20 cellular contexts compared by ENCODE assay signal in genomic region chr9:38626006-38626405, GRCh38. TPM values are rescaled to one million over a fixed set of nuclear protein-coding genes. Genes with fewer than 3 reads are reported as not detected.
DNase-seq lines count a peak whose midpoint lies in the region; ATAC-seq, FAIRE-seq and TF ChIP-seq lines count a peak whose summit lies in the region.
"Had no signal": no experiment of that assay in that cellular context is flagged by ENCODE, and none has a peak within 500 bp of the region (broad histone marks: within the 10 kb centered on the region; RNA-seq: fewer than 3 reads in every experiment).

No MANE protein-coding gene starts in this region.

- H3K4me2 ChIP-seq in HepG2 (ENCODE audit: low read depth, low read length), result no peak overlapping the region
- H3K4me2 ChIP-seq: GM23338 had no signal

- intact Hi-C loops in HepG2 (cut with micrococcal nuclease; ENCODE audit: unreplicated experiment), result no loop called here
- intact Hi-C loops in right lobe of liver (cut with DNase I), result no loop called here

- POLR2A ChIA-PET in HepG2 (lab: Yijun Ruan, JAX), result no interaction called here

- DNase-seq in HepG2 (ENCODE audit: low spot score), result no peak
- no peak for DNase-seq in right lobe of liver
- peak; percentile 29 for DNase-seq in MV-4-11 (lab: John Stamatoyannopoulos, UW)
- DNase-seq in bronchial epithelial cell (ENCODE audit: low read depth), result peak; percentile 46
- DNase-seq in activated CD4-positive, CD25-positive, alpha-beta regulatory T cell (lab: John Stamatoyannopoulos, UW), result no peak
- DNase-seq in occipital lobe (lab: John Stamatoyannopoulos, UW), result no peak
- DNase-seq in iPS-NIHi11 (ENCODE audit: low spot score), result no peak
- DNase-seq: ACHN; BE2C; C1 segment of cervical spinal cord; Caco-2; CD4-positive, CD25-positive, alpha-beta regulatory T cell; GF-D8; HCEC 1CT; IMR-90 had no signal

- TF ChIP-seq EP300 in HepG2 (IDR thresholded peaks at IDR 0.05; ENCODE audit: low read depth in 2 of 2, low read length in 2 of 2), result no peak
- TF ChIP-seq EP300 in HepG2 (CRISPR knock-in tag; IDR thresholded peaks at IDR 0.05; ENCODE audit: borderline replicate concordance), result no peak

- no peak overlapping the region for H3K27ac ChIP-seq in HepG2 (ENCODE audit: extremely low read length, insufficient read depth, low read length)
- H3K27ac ChIP-seq in right lobe of liver, result no peak overlapping the region

- TF ChIP-seq POLR2A in HepG2 (IDR thresholded peaks at IDR 0.05; ENCODE audit: insufficient read depth in 1 of 2, low read depth in 2 of 2, low read length in 2 of 2) (no peak), right lobe of liver (IDR thresholded peaks at IDR 0.05) (no peak)

- no peak for ATAC-seq in HepG2
- no peak for ATAC-seq in right lobe of liver
- ATAC-seq: GM23338 had no signal

- no peak for TF ChIP-seq CTCF in HepG2 (CRISPR knock-in tag; IDR thresholded peaks at IDR 0.05)
- TF ChIP-seq CTCF in right lobe of liver (IDR thresholded peaks at IDR 0.05), result no peak
- no peak for TF ChIP-seq CTCF in bronchial epithelial cell (IDR thresholded peaks at IDR 0.05; ENCODE audit: insufficient read depth, low read length, severe bottlenecking)

- no peaks in the 10 kb centered on the region for H4K20me1 ChIP-seq in HepG2 (ENCODE audit: insufficient read depth, low read length)

- peaks cover 11% of the 10 kb centered on the region for H3K9me3 ChIP-seq in HepG2 (ENCODE audit: low read length)
- H3K9me3 ChIP-seq in right lobe of liver, result no peaks in the 10 kb centered on the region
- H3K9me3 ChIP-seq: BE2C had no signal

- no peaks in the 10 kb centered on the region for H3K79me2 ChIP-seq in HepG2 (ENCODE audit: insufficient read depth, low read length)

- H3K27me3 ChIP-seq in HepG2 (ENCODE audit: control insufficient read depth in 1 of 2, insufficient read depth in 2 of 2, low read length in 2 of 2) (no peaks in the 10 kb centered on the region; a peak in 1 of 5 replicates), right lobe of liver (peaks cover 0 to 4% of the 10 kb centered on the region in 2 donors), bronchial epithelial cell (ENCODE audit: control insufficient read depth, insufficient read depth, low read length) (no peaks in the 10 kb centered on the region)

- no peak overlapping the region for H2AFZ ChIP-seq in HepG2 (ENCODE audit: low read length)
- H2AFZ ChIP-seq: GM23338 had no signal

- no peak for TF ChIP-seq RAD21 in HepG2 (CRISPR knock-in tag; IDR thresholded peaks at IDR 0.05)

- BruUV-seq in HepG2 (replicated peaks; lab: Mats Ljungman, UMichigan), result no TSS peak

- WGBS in HepG2 (ENCODE audit: low lambda C conversion rate), result 79% methylated on average over 2 of the region's 2 CpGs
- 66% methylated on average over 2 of the region's 2 CpGs for WGBS in right lobe of liver (ENCODE audit: insufficient coverage, low coverage, low lambda C conversion rate, missing lambda C conversion rate)

- H3K36me3 ChIP-seq in HepG2 (replicated peaks in 1 of 2; ENCODE audit: control insufficient read depth in 1 of 2, insufficient read depth in 2 of 2, low read length in 2 of 2) (no peaks in the 10 kb centered on the region), right lobe of liver (no peaks in the 10 kb centered on the region), bronchial epithelial cell (ENCODE audit: control insufficient read depth, insufficient read depth, low read length) (no peaks in the 10 kb centered on the region)
- H3K36me3 ChIP-seq: BE2C had no signal

- H3K4me1 ChIP-seq in HepG2 (ENCODE audit: insufficient read depth, low read length) (no peaks in the 10 kb centered on the region), right lobe of liver (peaks cover 0 to 11% (median 4%) of the 10 kb centered on the region in 4 donors)
- H3K4me1 ChIP-seq: Caco-2 had no signal

- H3K4me3 ChIP-seq in HepG2 (replicated peaks in 1 of 3; ENCODE audit: insufficient read depth in 1 of 3, low read depth in 2 of 3, low read length in 3 of 3) (no peak overlapping the region), right lobe of liver (no peak overlapping the region), bronchial epithelial cell (ENCODE audit: low read depth, low read length) (no peak overlapping the region)
- H3K4me3 ChIP-seq: GM23338 had no signal

- H3K9ac ChIP-seq in HepG2 (ENCODE audit: insufficient read depth, low read depth, low read length), result no peak overlapping the region

- CTCF ChIA-PET in HepG2 (lab: Yijun Ruan, JAX; ENCODE audit: low intra/inter-chr PET ratio, low total read pairs), result no interaction called here

- in situ Hi-C loops in HepG2 (cut with HindIII; ENCODE audit: extremely low pct_ligation_motif_present, low pct_unique_long_range_greater_than_20kb), result no loop called here

- FAIRE-seq in HepG2 (lab: Jason Lieb, UNC) (no peak), bronchial epithelial cell (lab: Jason Lieb, UNC) (no peak)
- FAIRE-seq: A204.1, D721Med, H54 had no signal

TF ChIP-seq in HepG2, 621 proteins besides CTCF, POLR2A, EP300 and RAD21:
- TF ChIP-seq ELF4 (CRISPR knock-in tag; IDR thresholded peaks at IDR 0.05; ENCODE audit: borderline replicate concordance) (no peak), ZNF160 (CRISPR knock-in tag; IDR thresholded peaks at IDR 0.05) (0 out of 2 replicates have a peak, but pooled peaks have one; percentile 59), ZNF333 (CRISPR knock-in tag; IDR thresholded peaks at IDR 0.05; ENCODE audit: borderline replicate concordance) (no peak), MAFG (CRISPR knock-in tag; IDR thresholded peaks at IDR 0.05) (no peak), EEA1 (CRISPR knock-in tag; IDR thresholded peaks at IDR 0.05; ENCODE audit: borderline replicate concordance) (no peak), ZBTB26 (CRISPR knock-in tag; IDR thresholded peaks at IDR 0.05; ENCODE audit: borderline replicate concordance) (no peak), JDP2 (CRISPR knock-in tag; IDR thresholded peaks at IDR 0.05; ENCODE audit: borderline replicate concordance) (no peak), ZNF138 (CRISPR knock-in tag; IDR thresholded peaks at IDR 0.05; ENCODE audit: low read depth) (no peak)
TF ChIP-seq in HepG2: peak in this region for 1.

RNA-seq across cellular contexts. Expression of gene ANKRD18A, which starts 5.6 kb away (rescaled TPM):
- total RNA-seq in HepG2 (2016; rRNA removed; fragmentation: Illumina TruSeq; extraction: Trizol), result 4.3 and 5.9 TPM in 2 replicates
- total RNA-seq in HepG2 (2016; cell fraction: cytosol; rRNA removed; fragmentation: Illumina TruSeq; extraction: Trizol; ENCODE audit: low read depth), result 2.6 and 3.4 TPM in 2 replicates
- 4.7 and 4.8 TPM in 2 replicates for total RNA-seq in HepG2 (2016; cell fraction: insoluble cytoplasmic fraction; rRNA removed; fragmentation: Illumina TruSeq; extraction: Trizol)
- 3.3 and 4.8 TPM in 2 replicates for total RNA-seq in HepG2 (2016; cell fraction: membrane; rRNA removed; fragmentation: Illumina TruSeq; extraction: Trizol)
- total RNA-seq in HepG2 (2016; cell fraction: nucleus; rRNA removed; fragmentation: Illumina TruSeq; extraction: Trizol), result 18.3 and 18.4 TPM in 2 replicates
- polyA plus RNA-seq in HepG2 (2011; rRNA removed), result 7.6 and 7.7 TPM in 2 replicates
- 0.44 and 0.48 TPM in 2 replicates for polyA plus RNA-seq in HepG2 (2011; cell fraction: cytosol; rRNA removed)
- polyA plus RNA-seq in HepG2 (2011; cell fraction: nucleus; rRNA removed), result 11.2 and 13.8 TPM in 2 replicates
- polyA plus RNA-seq in HepG2 (2012), result 1.5 and 3.2 TPM in 2 replicates
- 0.05 and 0.08 TPM in 2 replicates for polyA plus RNA-seq in HepG2 (2016; cell fraction: cytosol; fragmentation: Illumina TruSeq; extraction: Trizol; ENCODE audit: low read depth)
- polyA plus RNA-seq in HepG2 (2016; cell fraction: insoluble cytoplasmic fraction; fragmentation: Illumina TruSeq; extraction: Trizol; ENCODE audit: low read depth), result 3.4 and 4.2 TPM in 2 replicates
- 0.14 and 0.19 TPM in 2 replicates for polyA plus RNA-seq in HepG2 (2016; cell fraction: membrane; fragmentation: Illumina TruSeq; extraction: Trizol; ENCODE audit: low read depth)
- 13.6 and 16.1 TPM in 2 replicates for polyA plus RNA-seq in HepG2 (2016; cell fraction: nucleus; fragmentation: Illumina TruSeq; extraction: Trizol; ENCODE audit: insufficient read depth, low read depth)
- 5.3 and 5.4 TPM in 2 replicates for polyA minus RNA-seq in HepG2 (2011; rRNA and poly(A)+ RNA removed; ENCODE audit: low replicate concordance)
- polyA minus RNA-seq in HepG2 (2011; cell fraction: cytosol; rRNA and poly(A)+ RNA removed), result 3.0 and 4.0 TPM in 2 replicates
- polyA minus RNA-seq in HepG2 (2011; cell fraction: nucleus; rRNA and poly(A)+ RNA removed), result 38.9 and 55.6 TPM in 2 replicates
- total RNA-seq in right lobe of liver, result 1 to 10 TPM in 5 of 6 experiments, under 1 TPM in 1; 0.87 to 4.5 (median 1.7) TPM
- total RNA-seq in bronchial epithelial cell, result 1.6 and 3.3 TPM in 2 replicates
- total RNA-seq in occipital lobe, result 6.9 TPM
- total RNA-seq: HT1080, IMR-90 had no signal
- polyA plus RNA-seq: IMR-90 had no signal

Comparison
In these comparisons a context has a peak if more than half of its experiments do, and no peak if none do; other contexts are left out.
1. DNase-seq: peak in MV-4-11 (single experiment) and bronchial epithelial cell (single experiment); none in HepG2 (single experiment), right lobe of liver (0 of 3), activated CD4-positive, CD25-positive, alpha-beta regulatory T cell (0 of 4), occipital lobe (single experiment) and iPS-NIHi11 (single experiment).